In genomic region chr2:130371723-130372054, GRCh38 we compare ENCODE assay signal across 8 cellular contexts. TPM values are rescaled to one million over a fixed set of nuclear protein-coding genes. Genes with fewer than 3 reads are reported as not detected.
DNase-seq lines count a peak whose midpoint lies in the region; ATAC-seq and TF ChIP-seq lines count a peak whose summit lies in the region.

No MANE protein-coding gene starts in this region.

- peak overlapping the region; percentile 81 for H3K4me3 ChIP-seq in CD4-positive, CD25-positive, alpha-beta regulatory T cell (ENCODE audit: low read depth, low read length)
- H3K4me3 ChIP-seq in HUES48 (ENCODE audit: low read depth, low read length) (peak overlapping the region; percentile 88), iPS DF 6.9 (ENCODE audit: low read length) (peak overlapping the region; percentile 85; the same call in 1 of the 2 replicates), spleen (peak overlapping the region; percentile 97 to 100 (median 98))

- TF ChIP-seq CTCF in spleen (IDR thresholded peaks at IDR 0.05 in 8 of 11, conservative IDR thresholded peaks at IDR 0.05 in 3 of 11) = no peak

- peak overlapping the region; percentile 92 to 100 (median 94) for H3K4me3 Mint-ChIP-seq in CD4-positive, CD25-positive, alpha-beta regulatory T cell
- peak overlapping the region; percentile 95 for H3K4me3 Mint-ChIP-seq in activated T-helper 17 cell treated with anti-CD3 and anti-CD28 coated beads, Interleukin-2, amount 50 U/mL, for 72 hours

- H3K27me3 Mint-ChIP-seq in CD4-positive, CD25-positive, alpha-beta regulatory T cell = no peaks in the 10 kb centered on the region
- H3K27me3 Mint-ChIP-seq in activated T-helper 17 cell treated with anti-CD3 and anti-CD28 coated beads, Interleukin-2, amount 50 U/mL, for 72 hours = no peaks in the 10 kb centered on the region

- intact Hi-C loops in spleen (cut with DNase I; ENCODE audit: low total_unique reads) = no loop called here

- H3K9me3 ChIP-seq in CD4-positive, CD25-positive, alpha-beta regulatory T cell (ENCODE audit: control insufficient read depth in 2 of 2, low read length in 2 of 2) = no peaks in the 10 kb centered on the region
- H3K9me3 ChIP-seq in HUES48 (ENCODE audit: control insufficient read depth, insufficient read depth, low read length) = no peaks in the 10 kb centered on the region
- H3K9me3 ChIP-seq in iPS DF 6.9 (ENCODE audit: control insufficient read depth, insufficient read depth, low read length) = no peaks in the 10 kb centered on the region
- no peaks in the 10 kb centered on the region for H3K9me3 ChIP-seq in spleen

- no peaks in the 10 kb centered on the region for H3K27me3 ChIP-seq in CD4-positive, CD25-positive, alpha-beta regulatory T cell (ENCODE audit: control insufficient read depth, insufficient read depth, low read length)
- H3K27me3 ChIP-seq in HUES48 (ENCODE audit: control insufficient read depth, insufficient read depth, low read length) (0 out of 2 replicates have a peak, but pooled peaks cover 3% of the 10 kb centered on the region), iPS DF 6.9 (ENCODE audit: control insufficient read depth, insufficient read depth, low read length) (no peaks in the 10 kb centered on the region), spleen (replicated peaks in 1 of 7) (no peaks in the 10 kb centered on the region)

- peaks cover 0 to 2% (median 0%) of the 10 kb centered on the region in 7 donors for H3K9me3 Mint-ChIP-seq in CD4-positive, CD25-positive, alpha-beta regulatory T cell
- H3K9me3 Mint-ChIP-seq in activated T-helper 17 cell treated with anti-CD3 and anti-CD28 coated beads, Interleukin-2, amount 50 U/mL, for 72 hours = no peaks in the 10 kb centered on the region

- H3K36me3 ChIP-seq in CD4-positive, CD25-positive, alpha-beta regulatory T cell (ENCODE audit: control insufficient read depth, insufficient read depth, low read length) = no peaks in the 10 kb centered on the region
- no peaks in the 10 kb centered on the region for H3K36me3 ChIP-seq in HUES48 (ENCODE audit: control insufficient read depth, insufficient read depth, low read length)
- H3K36me3 ChIP-seq in iPS DF 6.9 (ENCODE audit: control insufficient read depth, insufficient read depth, low read length) = no peaks in the 10 kb centered on the region; the same call in 1 of the 2 replicates
- peaks cover 0 to 53% (median 15%) of the 10 kb centered on the region in 6 donors for H3K36me3 ChIP-seq in spleen

- H3K9ac ChIP-seq in HUES48 (ENCODE audit: low read depth, low read length) = peak overlapping the region; percentile 41; the same call in 1 of the 2 replicates

- H3K4me1 Mint-ChIP-seq in CD4-positive, CD25-positive, alpha-beta regulatory T cell = peaks cover 14 to 64% (median 48%) of the 10 kb centered on the region in 4 donors
- peaks cover 46% of the 10 kb centered on the region for H3K4me1 Mint-ChIP-seq in activated T-helper 17 cell treated with anti-CD3 and anti-CD28 coated beads, Interleukin-2, amount 50 U/mL, for 72 hours

- peaks cover 18% of the 10 kb centered on the region for H3K36me3 Mint-ChIP-seq in CD4-positive, CD25-positive, alpha-beta regulatory T cell
- H3K36me3 Mint-ChIP-seq in activated T-helper 17 cell treated with anti-CD3 and anti-CD28 coated beads, Interleukin-2, amount 50 U/mL, for 72 hours (ENCODE audit: low read depth) = peaks cover 61% of the 10 kb centered on the region

- WGBS in iPS DF 6.9 (ENCODE audit: insufficient coverage, insufficient read length) = no CpG with 5 or more reads among the region's 18 CpGs
- 16 to 30% (median 17%) methylated on average over 18 of the region's 18 CpGs for WGBS in spleen, 5 donors

- peak overlapping the region; percentile 95 to 98 (median 97) for H3K27ac Mint-ChIP-seq in CD4-positive, CD25-positive, alpha-beta regulatory T cell
- peak overlapping the region; percentile 99 for H3K27ac Mint-ChIP-seq in activated T-helper 17 cell treated with anti-CD3 and anti-CD28 coated beads, Interleukin-2, amount 50 U/mL, for 72 hours

- peak; percentile 1 to 2 for ATAC-seq in CD4-positive, CD25-positive, alpha-beta regulatory T cell (ENCODE audit: low read depth in 2 of 2)
- peak; percentile 38 for ATAC-seq in GM19438 (IDR thresholded peaks at IDR 0.05; ENCODE audit: low read depth, unreplicated experiment)
- ATAC-seq in activated T-helper 17 cell treated with anti-CD3 and anti-CD28 coated beads, Interleukin-2, amount 50 U/mL, for 72 hours (replicated peaks) = peak; percentile 41

- H3K27ac ChIP-seq in CD4-positive, CD25-positive, alpha-beta regulatory T cell (ENCODE audit: insufficient read depth, low read length, poor library complexity, severe bottlenecking) = peak overlapping the region; percentile 75
- no peak overlapping the region for H3K27ac ChIP-seq in HUES48 (ENCODE audit: low read depth, low read length)
- no peak overlapping the region for H3K27ac ChIP-seq in iPS DF 6.9 (ENCODE audit: low read length)
- peak overlapping the region; percentile 91 to 98 (median 94) for H3K27ac ChIP-seq in spleen

- no peak for TF ChIP-seq POLR2A in spleen (IDR thresholded peaks at IDR 0.05)

- peaks cover 57% of the 10 kb centered on the region for H3K4me1 ChIP-seq in CD4-positive, CD25-positive, alpha-beta regulatory T cell (ENCODE audit: control insufficient read depth, insufficient read depth, low read length, poor library complexity, severe bottlenecking)
- H3K4me1 ChIP-seq in HUES48 (ENCODE audit: control insufficient read depth, insufficient read depth, low read length) (peaks cover 18% of the 10 kb centered on the region), iPS DF 6.9 (ENCODE audit: control insufficient read depth, insufficient read depth, low read length) (no peaks in the 10 kb centered on the region), spleen (peaks cover 25 to 84% (median 70%) of the 10 kb centered on the region in 6 donors)

- DNase-seq in CD4-positive, CD25-positive, alpha-beta regulatory T cell = no peak
- no peak for DNase-seq in iPS DF 6.9 (ENCODE audit: low read depth, low spot score)
- peak; percentile 84 for DNase-seq in spleen
- DNase-seq in NK-92 treated with Interleukin-12 subunit alpha and Interleukin-12 subunit beta, amount 100 ng/mL, for 24 hours (lab: John Stamatoyannopoulos, UW) = no peak
- no peak for DNase-seq in cerebellum (ENCODE audit: low spot score)

RNA-seq across cellular contexts. Expression of gene PTPN18, which starts 15.8 kb away (rescaled TPM):
- 61.3 TPM for total RNA-seq in CD4-positive, CD25-positive, alpha-beta regulatory T cell
- 10 to 100 TPM; 42.2 to 58.3 (median 49.1) TPM for polyA plus RNA-seq in CD4-positive, CD25-positive, alpha-beta regulatory T cell
- 10 to 100 TPM; 60.5 to 69.7 TPM for total RNA-seq in activated T-helper 17 cell treated with anti-CD3 and anti-CD28 coated beads, Interleukin-2, amount 50 U/mL, for 72 hours
- total RNA-seq in spleen (100 to 1,000 TPM in 6 of 7 donors, 10 to 100 TPM in 1; 79.5 to 132 (median 109) TPM), cerebellum (27.0 TPM)
- polyA plus RNA-seq in spleen = 100 to 1,000 TPM in 1 of 3 donors, 10 to 100 TPM in 2; 75.9 to 129 (median 98.2) TPM

RNA-seq across cellular contexts. Expression of gene IMP4, which starts 29.0 kb away (rescaled TPM):
- total RNA-seq in CD4-positive, CD25-positive, alpha-beta regulatory T cell = 72.4 TPM
- 100 to 1,000 TPM in 1 of 4 donors, 10 to 100 TPM in 3; 72.9 to 111 (median 77.8) TPM for polyA plus RNA-seq in CD4-positive, CD25-positive, alpha-beta regulatory T cell
- 100 to 1,000 TPM in 1 of 2 donors, 10 to 100 TPM in 1; 79.8 to 134 TPM for total RNA-seq in activated T-helper 17 cell treated with anti-CD3 and anti-CD28 coated beads, Interleukin-2, amount 50 U/mL, for 72 hours
- total RNA-seq in spleen = 10 to 100 TPM; 50.2 to 82.0 (median 63.4) TPM
- polyA plus RNA-seq in spleen = 10 to 100 TPM; 77.4 to 85.0 (median 82.5) TPM
- 27.9 TPM for total RNA-seq in cerebellum

Comparison
In these comparisons a context has a peak if more than half of its experiments do, and no peak if none do; other contexts are left out.
1. H3K27ac ChIP-seq: peak in CD4-positive, CD25-positive, alpha-beta regulatory T cell (single experiment) and spleen (8 of 8); none in HUES48 (single experiment) and iPS DF 6.9 (single experiment).
2. Peak in every context shown above with its lines, with median percentiles within 50 percentile points of each other: ATAC-seq and H3K4me3 ChIP-seq.